Comparison of ENCODE assay signal across 12 cellular contexts in the genomic region with DNA sequence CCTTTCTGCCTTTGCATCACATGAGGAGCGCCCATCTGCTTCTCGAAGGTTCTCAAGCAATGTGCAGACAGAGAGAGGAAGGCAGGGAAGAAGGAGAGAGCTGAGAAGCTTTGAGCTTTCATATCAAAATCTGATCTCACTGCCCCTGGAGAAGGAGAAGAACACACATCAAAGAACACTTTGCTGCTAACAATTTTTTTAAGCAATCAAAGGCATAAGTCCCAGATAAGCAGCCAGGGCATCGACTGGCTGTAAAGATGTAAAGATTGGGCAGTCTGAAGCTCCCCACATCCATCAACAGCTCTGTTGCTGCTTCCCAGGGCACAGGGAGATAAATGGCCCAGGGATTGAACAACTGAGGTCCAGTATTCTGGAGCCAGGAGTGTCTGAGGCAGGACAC.
A peak's percentile ranks its signal among the peaks of the same experiment; 100 is the strongest.
DNase-seq lines count a peak whose midpoint lies in the region; ATAC-seq and TF ChIP-seq lines count a peak whose summit lies in the region.
"Had no signal": no experiment of that assay in that cellular context is flagged by ENCODE, and none has a peak within 500 bp of the region (broad histone marks: within the 10 kb centered on the region; RNA-seq: fewer than 3 reads in every experiment).

No MANE protein-coding gene starts in this region.

- intact Hi-C loops in activated B cell treated with CpG ODN at 0.5 μM for 24 hours (cut with micrococcal nuclease) (loop anchor here (10.0 kb wide), 1 partner anchor 1451 kb away; the partner anchor contains the start of gene SMARCAL1), psoas muscle (cut with DNase I) (no loop called here), aorta (cut with DNase I) (no loop called here), body of pancreas (cut with DNase I) (no loop called here)

- H3K4me3 Mint-ChIP-seq in activated B cell treated with CpG ODN at 0.5 μM for 24 hours: peak overlapping the region; percentile 68
- H3K4me3 Mint-ChIP-seq: CD8-positive, alpha-beta memory T cell had no signal

- H3K27me3 ChIP-seq in GM23248 (replicated peaks; ENCODE audit: insufficient read depth): no peaks in the 10 kb centered on the region
- H3K27me3 ChIP-seq in psoas muscle (ENCODE audit: insufficient read depth in 3 of 3, low read length in 2 of 3): no peaks in the 10 kb centered on the region
- H3K27me3 ChIP-seq in aorta (ENCODE audit: control insufficient read depth in 1 of 2, insufficient read depth in 2 of 2, low read length in 1 of 2): no peaks in the 10 kb centered on the region
- H3K27me3 ChIP-seq in body of pancreas: no peaks in the 10 kb centered on the region

- TF ChIP-seq CTCF in activated B cell treated with CpG ODN at 0.5 μM for 24 hours (IDR thresholded peaks at IDR 0.05) (no peak), psoas muscle (IDR thresholded peaks at IDR 0.05) (no peak), body of pancreas (IDR thresholded peaks at IDR 0.05) (no peak)

- 37 to 42% methylated on average over 3 of the region's 3 CpGs for WGBS in GM23248 (ENCODE audit: low coverage in 1 of 2, low lambda C conversion rate in 2 of 2, missing lambda C conversion rate in 2 of 2), 2 experiments
- 84 to 87% (median 86%) methylated on average over 3 of the region's 3 CpGs for WGBS in psoas muscle, 3 donors
- 53 to 54% methylated on average over 3 of the region's 3 CpGs for WGBS in aorta, 2 donors
- WGBS in body of pancreas, 2 donors: 71 to 80% methylated on average over 3 of the region's 3 CpGs

- TF ChIP-seq POLR2A in body of pancreas (IDR thresholded peaks at IDR 0.05): no peak

- H3K27ac ChIP-seq in GM23248 (0 out of 2 replicates have a peak overlapping the region, but pooled peaks have one; percentile 9), psoas muscle (peak overlapping the region; percentile 77), aorta (ENCODE audit: low read depth in 1 of 2, low read length in 2 of 2) (peak overlapping the region; percentile 12 to 20), body of pancreas (no peak overlapping the region)

- CTCF ChIA-PET in activated B cell treated with CpG ODN at 0.5 μM for 24 hours (lab: Charles Lee): interaction anchor here (1.2 to 2.7 kb wide), 3 partner anchors 22 to 80 kb away, joined by 3 to 11 read pairs (median 6); no protein-coding TSS in a partner anchor

- peaks cover 50% of the 10 kb centered on the region for H3K4me1 Mint-ChIP-seq in activated B cell treated with CpG ODN at 0.5 μM for 24 hours
- H3K4me1 Mint-ChIP-seq: CD8-positive, alpha-beta memory T cell had no signal

- peaks cover 3% of the 10 kb centered on the region for H3K27me3 Mint-ChIP-seq in activated B cell treated with CpG ODN at 0.5 μM for 24 hours

- H3K9me3 ChIP-seq in GM23248 (ENCODE audit: low read depth) (no peaks in the 10 kb centered on the region), psoas muscle (no peaks in the 10 kb centered on the region), aorta (ENCODE audit: control insufficient read depth, low read length) (no peaks in the 10 kb centered on the region), body of pancreas (no peaks in the 10 kb centered on the region)

- H3F3A ChIP-seq in GM23248 (ENCODE audit: insufficient read depth): peaks cover 83% of the 10 kb centered on the region

- peaks cover 39% of the 10 kb centered on the region for H3K36me3 ChIP-seq in GM23248 (ENCODE audit: low read depth)
- peaks cover 2 to 76% of the 10 kb centered on the region in 2 donors for H3K36me3 ChIP-seq in psoas muscle (ENCODE audit: insufficient read depth in 1 of 2, low read depth in 1 of 2)
- peaks cover 20 to 28% of the 10 kb centered on the region in 2 donors for H3K36me3 ChIP-seq in aorta (ENCODE audit: control insufficient read depth in 1 of 2, insufficient read depth in 2 of 2, low read length in 1 of 2)
- peaks cover under 1 to 34% of the 10 kb centered on the region in 2 donors for H3K36me3 ChIP-seq in body of pancreas (replicated peaks in 1 of 2; ENCODE audit: insufficient read depth in 1 of 2, low read depth in 2 of 2)

- H3K36me3 Mint-ChIP-seq in activated B cell treated with CpG ODN at 0.5 μM for 24 hours (ENCODE audit: low read depth): no peaks in the 10 kb centered on the region
- H3K36me3 Mint-ChIP-seq: CD8-positive, alpha-beta memory T cell had no signal

- ATAC-seq in activated B cell treated with CpG ODN at 0.5 μM for 24 hours (ENCODE audit: low read depth) (no peak), psoas muscle (no peak), aorta (ENCODE audit: low FRiP score) (no peak), GM19397 (IDR thresholded peaks at IDR 0.05; ENCODE audit: unreplicated experiment) (no peak), body of pancreas (no peak)

- H3K9ac ChIP-seq in GM23248: 0 out of 2 replicates have a peak overlapping the region, but pooled peaks have one; percentile 5

- POLR2A ChIA-PET in activated B cell treated with CpG ODN at 0.5 μM for 24 hours (lab: Charles Lee): no interaction called here

- H4K20me1 ChIP-seq in GM23248 (ENCODE audit: insufficient read depth): no peaks in the 10 kb centered on the region

- H3K79me2 ChIP-seq in GM23248 (ENCODE audit: insufficient read depth): peaks cover 58% of the 10 kb centered on the region

- H3K4me2 ChIP-seq in GM23248 (ENCODE audit: unreplicated experiment): no peak overlapping the region

- H3K4me1 ChIP-seq in GM23248 (ENCODE audit: insufficient read depth) (peaks cover 10% of the 10 kb centered on the region), psoas muscle (peaks cover 76% of the 10 kb centered on the region), aorta (ENCODE audit: control insufficient read depth in 1 of 2, insufficient read depth in 2 of 2, low read length in 2 of 2) (no peaks in the 10 kb centered on the region), body of pancreas (no peaks in the 10 kb centered on the region)

- H3K27ac Mint-ChIP-seq in activated B cell treated with CpG ODN at 0.5 μM for 24 hours: peak overlapping the region; percentile 84
- H3K27ac Mint-ChIP-seq: CD8-positive, alpha-beta memory T cell had no signal

- H3K9me3 Mint-ChIP-seq in activated B cell treated with CpG ODN at 0.5 μM for 24 hours: peaks cover 3% of the 10 kb centered on the region
- H3K9me3 Mint-ChIP-seq: CD8-positive, alpha-beta memory T cell had no signal

- H3K4me3 ChIP-seq in GM23248: no peak overlapping the region
- H3K4me3 ChIP-seq in psoas muscle: no peak overlapping the region
- H3K4me3 ChIP-seq in aorta (ENCODE audit: low read length in 2 of 2): no peak overlapping the region
- H3K4me3 ChIP-seq in body of pancreas: no peak overlapping the region

- in situ Hi-C loops in GM23248 (cut with MboI): no loop called here

- DNase-seq in GM23248 (no peak), activated B cell treated with CpG ODN at 0.5 μM for 24 hours (no peak), psoas muscle (no peak), aorta (no peak), body of pancreas (no peak), DMS153 treated with DMSO at 0.1 percent for 48 hours (lab: John Stamatoyannopoulos, UW; ENCODE audit: unreplicated experiment) (no peak)
- DNase-seq: CD8-positive, alpha-beta memory T cell; DMS79 treated with DMSO at 0.1 percent for 48 hours; NCI-H1436 treated with DMSO at 0.1 percent for 48 hours; NCI-H2029 treated with DMSO at 0.1 percent for 48 hours; NCI-H510A treated with DMSO at 0.1 percent for 48 hours had no signal

- no peaks in the 10 kb centered on the region for H3K9me2 ChIP-seq in GM23248 (ENCODE audit: insufficient read depth)

- no peak overlapping the region for H2AFZ ChIP-seq in GM23248

Comparison
In these comparisons a context has a peak if more than half of its experiments do, and no peak if none do; other contexts are left out.
1. H3K27ac ChIP-seq: peak in GM23248 (single experiment), psoas muscle (single experiment) and aorta (2 of 2); none in body of pancreas (0 of 4).